In the genomic region with DNA sequence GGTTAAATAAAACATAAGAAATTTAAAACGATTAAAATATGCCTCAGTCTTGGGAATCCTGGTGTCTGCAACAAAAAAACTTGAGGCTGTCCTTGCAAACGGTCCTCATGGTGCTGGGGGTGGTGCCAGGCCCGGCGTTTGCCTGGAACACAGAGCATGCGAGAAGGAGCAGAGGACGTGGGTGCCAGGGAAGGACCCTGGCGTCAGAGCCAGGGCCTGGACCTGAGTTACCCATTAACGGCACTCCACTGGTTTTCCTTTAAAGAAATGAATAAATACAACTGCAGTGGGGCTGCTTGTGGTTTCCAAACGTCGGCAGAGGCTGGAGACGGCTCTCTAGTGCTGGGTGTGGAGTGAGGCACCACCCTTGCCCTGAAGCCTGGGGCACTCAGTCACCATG, we compare ENCODE assay signal across 1 cellular context.
TF ChIP-seq lines count a peak whose summit lies in the region.

A gene with protein sequence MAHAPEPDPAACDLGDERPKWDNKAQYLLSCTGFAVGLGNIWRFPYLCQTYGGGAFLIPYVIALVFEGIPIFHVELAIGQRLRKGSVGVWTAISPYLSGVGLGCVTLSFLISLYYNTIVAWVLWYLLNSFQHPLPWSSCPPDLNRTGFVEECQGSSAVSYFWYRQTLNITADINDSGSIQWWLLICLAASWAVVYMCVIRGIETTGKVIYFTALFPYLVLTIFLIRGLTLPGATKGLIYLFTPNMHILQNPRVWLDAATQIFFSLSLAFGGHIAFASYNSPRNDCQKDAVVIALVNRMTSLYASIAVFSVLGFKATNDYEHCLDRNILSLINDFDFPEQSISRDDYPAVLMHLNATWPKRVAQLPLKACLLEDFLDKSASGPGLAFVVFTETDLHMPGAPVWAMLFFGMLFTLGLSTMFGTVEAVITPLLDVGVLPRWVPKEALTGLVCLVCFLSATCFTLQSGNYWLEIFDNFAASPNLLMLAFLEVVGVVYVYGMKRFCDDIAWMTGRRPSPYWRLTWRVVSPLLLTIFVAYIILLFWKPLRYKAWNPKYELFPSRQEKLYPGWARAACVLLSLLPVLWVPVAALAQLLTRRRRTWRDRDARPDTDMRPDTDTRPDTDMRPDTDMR (plus strand): TSS at position 301 of the 400 bp plus-strand sequence. CDS start 97 bp downstream, at position 398.

TF ChIP-seq in GM23338, 12 proteins besides CTCF, POLR2A, EP300 and RAD21 (continued from another document):
- TF ChIP-seq ZNF114 (CRISPR knock-in tag; IDR thresholded peaks at IDR 0.05): no peak
- no peak for TF ChIP-seq EZH2phosphoT487 (IDR thresholded peaks at IDR 0.05; ENCODE audit: unreplicated experiment)
- TF ChIP-seq, protein P1, sequence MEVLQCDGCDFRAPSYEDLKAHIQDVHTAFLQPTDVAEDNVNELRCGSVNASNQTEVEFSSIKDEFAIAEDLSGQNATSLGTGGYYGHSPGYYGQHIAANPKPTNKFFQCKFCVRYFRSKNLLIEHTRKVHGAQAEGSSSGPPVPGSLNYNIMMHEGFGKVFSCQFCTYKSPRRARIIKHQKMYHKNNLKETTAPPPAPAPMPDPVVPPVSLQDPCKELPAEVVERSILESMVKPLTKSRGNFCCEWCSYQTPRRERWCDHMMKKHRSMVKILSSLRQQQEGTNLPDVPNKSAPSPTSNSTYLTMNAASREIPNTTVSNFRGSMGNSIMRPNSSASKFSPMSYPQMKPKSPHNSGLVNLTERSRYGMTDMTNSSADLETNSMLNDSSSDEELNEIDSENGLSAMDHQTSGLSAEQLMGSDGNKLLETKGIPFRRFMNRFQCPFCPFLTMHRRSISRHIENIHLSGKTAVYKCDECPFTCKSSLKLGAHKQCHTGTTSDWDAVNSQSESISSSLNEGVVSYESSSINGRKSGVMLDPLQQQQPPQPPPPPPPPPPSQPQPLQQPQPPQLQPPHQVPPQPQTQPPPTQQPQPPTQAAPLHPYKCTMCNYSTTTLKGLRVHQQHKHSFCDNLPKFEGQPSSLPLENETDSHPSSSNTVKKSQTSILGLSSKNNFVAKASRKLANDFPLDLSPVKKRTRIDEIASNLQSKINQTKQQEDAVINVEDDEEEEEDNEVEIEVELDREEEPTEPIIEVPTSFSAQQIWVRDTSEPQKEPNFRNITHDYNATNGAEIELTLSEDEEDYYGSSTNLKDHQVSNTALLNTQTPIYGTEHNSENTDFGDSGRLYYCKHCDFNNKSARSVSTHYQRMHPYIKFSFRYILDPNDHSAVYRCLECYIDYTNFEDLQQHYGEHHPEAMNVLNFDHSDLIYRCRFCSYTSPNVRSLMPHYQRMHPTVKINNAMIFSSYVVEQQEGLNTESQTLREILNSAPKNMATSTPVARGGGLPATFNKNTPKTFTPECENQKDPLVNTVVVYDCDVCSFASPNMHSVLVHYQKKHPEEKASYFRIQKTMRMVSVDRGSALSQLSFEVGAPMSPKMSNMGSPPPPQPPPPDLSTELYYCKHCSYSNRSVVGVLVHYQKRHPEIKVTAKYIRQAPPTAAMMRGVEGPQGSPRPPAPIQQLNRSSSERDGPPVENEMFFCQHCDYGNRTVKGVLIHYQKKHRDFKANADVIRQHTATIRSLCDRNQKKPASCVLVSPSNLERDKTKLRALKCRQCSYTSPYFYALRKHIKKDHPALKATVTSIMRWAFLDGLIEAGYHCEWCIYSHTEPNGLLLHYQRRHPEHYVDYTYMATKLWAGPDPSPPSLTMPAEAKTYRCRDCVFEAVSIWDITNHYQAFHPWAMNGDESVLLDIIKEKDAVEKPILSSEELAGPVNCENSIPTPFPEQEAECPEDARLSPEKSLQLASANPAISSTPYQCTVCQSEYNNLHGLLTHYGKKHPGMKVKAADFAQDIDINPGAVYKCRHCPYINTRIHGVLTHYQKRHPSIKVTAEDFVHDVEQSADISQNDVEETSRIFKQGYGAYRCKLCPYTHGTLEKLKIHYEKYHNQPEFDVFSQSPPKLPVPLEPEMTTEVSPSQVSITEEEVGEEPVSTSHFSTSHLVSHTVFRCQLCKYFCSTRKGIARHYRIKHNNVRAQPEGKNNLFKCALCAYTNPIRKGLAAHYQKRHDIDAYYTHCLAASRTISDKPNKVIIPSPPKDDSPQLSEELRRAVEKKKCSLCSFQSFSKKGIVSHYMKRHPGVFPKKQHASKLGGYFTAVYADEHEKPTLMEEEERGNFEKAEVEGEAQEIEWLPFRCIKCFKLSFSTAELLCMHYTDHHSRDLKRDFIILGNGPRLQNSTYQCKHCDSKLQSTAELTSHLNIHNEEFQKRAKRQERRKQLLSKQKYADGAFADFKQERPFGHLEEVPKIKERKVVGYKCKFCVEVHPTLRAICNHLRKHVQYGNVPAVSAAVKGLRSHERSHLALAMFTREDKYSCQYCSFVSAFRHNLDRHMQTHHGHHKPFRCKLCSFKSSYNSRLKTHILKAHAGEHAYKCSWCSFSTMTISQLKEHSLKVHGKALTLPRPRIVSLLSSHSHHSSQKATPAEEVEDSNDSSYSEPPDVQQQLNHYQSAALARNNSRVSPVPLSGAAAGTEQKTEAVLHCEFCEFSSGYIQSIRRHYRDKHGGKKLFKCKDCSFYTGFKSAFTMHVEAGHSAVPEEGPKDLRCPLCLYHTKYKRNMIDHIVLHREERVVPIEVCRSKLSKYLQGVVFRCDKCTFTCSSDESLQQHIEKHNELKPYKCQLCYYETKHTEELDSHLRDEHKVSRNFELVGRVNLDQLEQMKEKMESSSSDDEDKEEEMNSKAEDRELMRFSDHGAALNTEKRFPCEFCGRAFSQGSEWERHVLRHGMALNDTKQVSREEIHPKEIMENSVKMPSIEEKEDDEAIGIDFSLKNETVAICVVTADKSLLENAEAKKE (CRISPR knock-in tag; IDR thresholded peaks at IDR 0.05): no peak
- TF ChIP-seq NANOG (IDR thresholded peaks at IDR 0.05; ENCODE audit: borderline replicate concordance): no peak
- no peak for TF ChIP-seq POLR2AphosphoS5 (IDR thresholded peaks at IDR 0.05; ENCODE audit: low read depth)
